In the genomic region with DNA sequence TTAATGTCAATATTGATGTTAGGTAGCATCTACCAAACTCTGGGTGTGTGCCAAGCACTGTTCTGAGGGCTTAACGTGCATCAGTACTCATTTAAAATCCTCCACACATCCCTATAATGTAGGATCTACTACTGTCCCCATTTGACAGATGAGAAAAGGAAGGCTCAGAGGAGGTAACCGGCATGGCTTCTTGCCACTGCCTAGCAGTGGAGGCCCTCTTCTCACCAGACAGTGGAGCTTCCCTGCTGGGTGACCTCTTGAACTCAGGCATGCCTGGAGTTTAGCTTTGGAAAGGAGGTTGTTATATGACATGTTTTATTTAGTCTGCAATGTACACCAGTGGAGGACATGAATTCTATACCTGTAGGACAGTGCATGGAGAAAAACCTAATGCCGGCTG, we compare ENCODE assay signal across 10 cellular contexts. TPM values are rescaled to one million over a fixed set of nuclear protein-coding genes. Genes with fewer than 3 reads are reported as not detected.
DNase-seq lines count a peak whose midpoint lies in the region; ATAC-seq and TF ChIP-seq lines count a peak whose summit lies in the region.
"Had no signal": no experiment of that assay in that cellular context is flagged by ENCODE, and none has a peak within 500 bp of the region (broad histone marks: within the 10 kb centered on the region; RNA-seq: fewer than 3 reads in every experiment).

No MANE protein-coding gene starts in this region.

- H3K27ac Mint-ChIP-seq in activated naive CD8-positive, alpha-beta T cell treated with anti-CD3 and anti-CD28 coated beads for 36 hours, result no peak overlapping the region
- H3K27ac Mint-ChIP-seq in memory B cell, result no peak overlapping the region
- H3K27ac Mint-ChIP-seq in CD4-positive, alpha-beta memory T cell, result peak overlapping the region in 1 of 7 donors; percentile 42

- CTCF ChIA-PET in CD4-positive, alpha-beta memory T cell (lab: Charles Lee; ENCODE audit: partially characterized antibody), result interaction anchor here (1.8 kb wide), 1 partner anchor 66 kb away, joined by 4 read pairs; no protein-coding TSS in a partner anchor

- POLR2A ChIA-PET in CD4-positive, alpha-beta memory T cell (lab: Charles Lee; ENCODE audit: partially characterized antibody), result no interaction called here

- H3K9me3 ChIP-seq in right cardiac atrium (ENCODE audit: control insufficient read depth, low read length) (no peaks in the 10 kb centered on the region), upper lobe of right lung (no peaks in the 10 kb centered on the region)
- H3K9me3 ChIP-seq in CD4-positive, alpha-beta memory T cell (ENCODE audit: control insufficient read depth in 1 of 2, low read length in 2 of 2), result no peaks in the 10 kb centered on the region

- H3K4me1 Mint-ChIP-seq in activated naive CD8-positive, alpha-beta T cell treated with anti-CD3 and anti-CD28 coated beads for 36 hours, result peaks cover 17% of the 10 kb centered on the region
- H3K4me1 Mint-ChIP-seq in memory B cell, result peaks cover 9% of the 10 kb centered on the region
- peaks cover 9 to 16% (median 12%) of the 10 kb centered on the region in 4 donors for H3K4me1 Mint-ChIP-seq in CD4-positive, alpha-beta memory T cell

- no peaks in the 10 kb centered on the region for H3K9me3 Mint-ChIP-seq in activated naive CD8-positive, alpha-beta T cell treated with anti-CD3 and anti-CD28 coated beads for 36 hours
- no peaks in the 10 kb centered on the region for H3K9me3 Mint-ChIP-seq in memory B cell
- no peaks in the 10 kb centered on the region for H3K9me3 Mint-ChIP-seq in CD4-positive, alpha-beta memory T cell

- DNase-seq in right cardiac atrium (no peak), cardiac septum (ENCODE audit: low spot score) (no peak), memory B cell (ENCODE audit: low spot score in 2 of 2) (no peak), upper lobe of right lung (no peak), NCI-H748 (lab: John Stamatoyannopoulos, UW; ENCODE audit: unreplicated experiment) (no peak), dermis blood vessel endothelial cell (no peak)
- no peak for DNase-seq in activated naive CD8-positive, alpha-beta T cell treated with anti-CD3 and anti-CD28 coated beads for 36 hours
- DNase-seq in CD4-positive, alpha-beta memory T cell, result no peak
- DNase-seq: cortex of kidney; stimulated activated CD4-positive, alpha-beta T cell treated with anti-CD3 and anti-CD28 coated beads, Interleukin-12 subunit alpha, Interleukin-12 subunit beta, amount 100 ng/mL, for 4 hours had no signal

- H3K27me3 Mint-ChIP-seq in activated naive CD8-positive, alpha-beta T cell treated with anti-CD3 and anti-CD28 coated beads for 36 hours, result peaks cover 3% of the 10 kb centered on the region
- H3K27me3 Mint-ChIP-seq in memory B cell, result peaks cover 19% of the 10 kb centered on the region
- H3K27me3 Mint-ChIP-seq in CD4-positive, alpha-beta memory T cell, result peaks cover 0 to 2% of the 10 kb centered on the region in 2 donors

- WGBS in right cardiac atrium, result 68% methylated on average over 3 of the region's 3 CpGs

- H3K36me3 Mint-ChIP-seq in activated naive CD8-positive, alpha-beta T cell treated with anti-CD3 and anti-CD28 coated beads for 36 hours, result peaks cover 27% of the 10 kb centered on the region
- no peaks in the 10 kb centered on the region for H3K36me3 Mint-ChIP-seq in memory B cell
- no peaks in the 10 kb centered on the region for H3K36me3 Mint-ChIP-seq in CD4-positive, alpha-beta memory T cell

- no peak for ATAC-seq in right cardiac atrium
- ATAC-seq in memory B cell (ENCODE audit: low read depth), result no peak
- ATAC-seq in upper lobe of right lung, result no peak

- intact Hi-C loops in right cardiac atrium (cut with DNase I) (loop anchor here in 1 of 4 donors (10.0 kb wide), 1 partner anchor 108 kb away; no protein-coding TSS in a partner anchor), cardiac septum (cut with DNase I) (loop anchor here (5.0 kb wide), 2 partner anchors 55 to 105 kb away; no protein-coding TSS in a partner anchor), upper lobe of right lung (cut with DNase I) (no loop called here)
- intact Hi-C loops in CD4-positive, alpha-beta memory T cell (cut with micrococcal nuclease), result no loop called here

- peaks cover 3% of the 10 kb centered on the region for H3K4me1 ChIP-seq in right cardiac atrium (ENCODE audit: control insufficient read depth, insufficient read depth, low read length)
- peaks cover 27% of the 10 kb centered on the region for H3K4me1 ChIP-seq in upper lobe of right lung
- peaks cover 19% of the 10 kb centered on the region for H3K4me1 ChIP-seq in CD4-positive, alpha-beta memory T cell (ENCODE audit: insufficient read depth, low read length)

- no peak for TF ChIP-seq CTCF in upper lobe of right lung (IDR thresholded peaks at IDR 0.05)

- H3K27ac ChIP-seq in right cardiac atrium (ENCODE audit: low read length) (no peak overlapping the region), upper lobe of right lung (no peak overlapping the region)
- H3K27ac ChIP-seq in CD4-positive, alpha-beta memory T cell (ENCODE audit: low read depth, low read length), result no peak overlapping the region

- H3K4me3 ChIP-seq in right cardiac atrium (ENCODE audit: low read length), result peak overlapping the region; percentile 87
- H3K4me3 ChIP-seq in upper lobe of right lung, result peak overlapping the region; percentile 78
- no peak overlapping the region for H3K4me3 ChIP-seq in CD4-positive, alpha-beta memory T cell (ENCODE audit: low read length in 2 of 2)

- H3K27me3 ChIP-seq in right cardiac atrium (ENCODE audit: control insufficient read depth, insufficient read depth) (no peaks in the 10 kb centered on the region), upper lobe of right lung (no peaks in the 10 kb centered on the region)
- no peaks in the 10 kb centered on the region for H3K27me3 ChIP-seq in CD4-positive, alpha-beta memory T cell (ENCODE audit: insufficient read depth, low read length)

- H3K4me3 Mint-ChIP-seq in activated naive CD8-positive, alpha-beta T cell treated with anti-CD3 and anti-CD28 coated beads for 36 hours, result peak overlapping the region; percentile 86
- H3K4me3 Mint-ChIP-seq in memory B cell, result peak overlapping the region; percentile 76
- peak overlapping the region in 4 of 8 donors; percentile 78 to 90 (median 86) for H3K4me3 Mint-ChIP-seq in CD4-positive, alpha-beta memory T cell

- no peaks in the 10 kb centered on the region for H3K36me3 ChIP-seq in upper lobe of right lung
- H3K36me3 ChIP-seq in CD4-positive, alpha-beta memory T cell (ENCODE audit: insufficient read depth, low read length), result no peaks in the 10 kb centered on the region

RNA-seq across cellular contexts. Expression of a gene that starts 2.1 kb away (rescaled TPM):
- total RNA-seq in right cardiac atrium, result 10 to 100 TPM in 2 of 4 donors, 1 to 10 TPM in 2; 8.8 to 10.6 (median 9.6) TPM
- polyA plus RNA-seq in right cardiac atrium, result 8.7 TPM
- 8.0 TPM for total RNA-seq in cardiac septum
- 10 to 100 TPM; 58.0 to 59.4 TPM for total RNA-seq in activated naive CD8-positive, alpha-beta T cell treated with anti-CD3 and anti-CD28 coated beads for 36 hours
- 34.4 TPM for total RNA-seq in upper lobe of right lung
- 100 to 1,000 TPM; 107 to 110 TPM for total RNA-seq in CD4-positive, alpha-beta memory T cell
- 10 to 100 TPM; 43.2 to 80.0 TPM for polyA plus RNA-seq in CD4-positive, alpha-beta memory T cell
- total RNA-seq in dermis blood vessel endothelial cell, result 2.4 and 2.6 TPM in 2 replicates

Comparison
In these comparisons a context has a peak if more than half of its experiments do, and no peak if none do; other contexts are left out.
1. H3K4me3 ChIP-seq: peak in right cardiac atrium (single experiment) and upper lobe of right lung (single experiment); none in CD4-positive, alpha-beta memory T cell (0 of 2).